ENCODE assay signal across 22 cellular contexts in the genomic region with DNA sequence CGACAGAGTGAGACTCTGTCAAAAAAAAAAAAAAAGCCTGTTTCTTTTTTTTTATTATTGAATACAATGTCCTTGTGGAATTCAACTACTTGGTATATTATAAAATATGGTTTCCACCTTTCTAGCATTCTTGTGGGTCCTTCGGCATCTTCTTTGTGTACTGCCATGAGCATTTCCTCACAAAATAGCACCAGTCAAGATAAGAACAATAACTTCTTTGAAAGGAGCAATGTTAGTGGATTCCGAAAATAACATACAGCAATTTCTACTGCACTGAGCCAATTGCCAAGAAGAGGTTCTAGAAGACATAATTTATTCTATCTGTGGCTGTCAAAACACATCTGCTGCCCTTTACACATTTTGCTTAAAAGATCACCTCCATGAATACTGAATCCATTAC.
"Had no signal": no experiment of that assay in that cellular context is flagged by ENCODE, and none has a peak within 500 bp of the region (broad histone marks: within the 10 kb centered on the region; RNA-seq: fewer than 3 reads in every experiment).

No MANE protein-coding gene starts in this region.

- ATAC-seq: effector memory CD8-positive, alpha-beta T cell; esophagus mucosa; heart right ventricle; left cardiac atrium; left lung; left ventricle myocardium superior; lower lobe of right lung; mucosa of descending colon had no signal

- H3K4me1 ChIP-seq: colonic mucosa, esophagus squamous epithelium, heart right ventricle, left lung, lower lobe of right lung had no signal

- H3K4me3 ChIP-seq: colonic mucosa, esophagus squamous epithelium, heart right ventricle, left lung, lower lobe of right lung, mucosa of descending colon had no signal

- H3K27me3 ChIP-seq: colonic mucosa, esophagus squamous epithelium, left lung had no signal

- H3K36me3 ChIP-seq: colonic mucosa, esophagus squamous epithelium, heart right ventricle, left lung, lower lobe of right lung had no signal

- DNase-seq: colonic mucosa; cortex of kidney; effector CD8-positive, alpha-beta T cell; effector memory CD8-positive, alpha-beta T cell; endodermal cell; erythroblast; esophagus squamous epithelium; foreskin fibroblast; glutamatergic neuron; head of caudate nucleus; heart right ventricle; hippocampal formation; left cardiac atrium; left lung; left ventricle myocardium superior; lower lobe of right lung; mesendoderm; midbrain; mucosa of descending colon; naive B cell had no signal

- H3K27ac ChIP-seq: colonic mucosa, epithelial cell of prostate, esophagus squamous epithelium, heart right ventricle, left lung, lower lobe of right lung had no signal

- H3K9me3 ChIP-seq: colonic mucosa, esophagus squamous epithelium, heart right ventricle, left lung, lower lobe of right lung, mucosa of descending colon had no signal
